Comparison of ENCODE assay signal across 16 cellular contexts in genomic region chr15:85826756-85827515, GRCh38.
"Had no signal": no experiment of that assay in that cellular context is flagged by ENCODE, and none has a peak within 500 bp of the region (broad histone marks: within the 10 kb centered on the region; RNA-seq: fewer than 3 reads in every experiment).

No MANE protein-coding gene starts in this region.

- H3K27me3 ChIP-seq: colonic mucosa, esophagus muscularis mucosa, gastrocnemius medialis, right lobe of liver, transverse colon had no signal

- H3K27me3 Mint-ChIP-seq: activated naive CD8-positive, alpha-beta T cell treated with anti-CD3 and anti-CD28 coated beads, Interleukin-2, amount 50 U/mL, for 24 hours; progenitor cell of endocrine pancreas had no signal

- H3K9me3 ChIP-seq: colonic mucosa, esophagus muscularis mucosa, gastrocnemius medialis, heart right ventricle, right lobe of liver, transverse colon had no signal

- H3K27ac Mint-ChIP-seq: activated naive CD8-positive, alpha-beta T cell treated with anti-CD3 and anti-CD28 coated beads, Interleukin-2, amount 50 U/mL, for 24 hours; progenitor cell of endocrine pancreas had no signal

- ATAC-seq: activated naive CD8-positive, alpha-beta T cell treated with anti-CD3 and anti-CD28 coated beads, Interleukin-2, amount 50 U/mL, for 24 hours; gastrocnemius medialis; heart right ventricle; right lobe of liver; stimulated activated naive CD8-positive, alpha-beta T cell treated with anti-CD3 and anti-CD28 coated beads, Interleukin-15, Interleukin-2, amounts not matched to agents 100 U/mL and 50 U/mL, for 24 hours had no signal

- H3K4me1 ChIP-seq: gastrocnemius medialis, heart right ventricle, right lobe of liver had no signal

- H3K4me3 ChIP-seq: colonic mucosa, esophagus muscularis mucosa, gastrocnemius medialis, heart right ventricle, right lobe of liver, transverse colon had no signal

- DNase-seq: activated CD4-positive, alpha-beta T cell treated with anti-CD3 and anti-CD28 coated beads, Interleukin-2, amount 50 U/mL, for 4 hours; activated CD4-positive, CD25-positive, alpha-beta regulatory T cell treated with anti-CD3 and anti-CD28 coated beads, Interleukin-2, amount 50 U/mL, for 72 hours; activated naive CD4-positive, alpha-beta T cell; activated naive CD8-positive, alpha-beta T cell treated with anti-CD3 and anti-CD28 coated beads, Interleukin-2, amount 50 U/mL, for 24 hours; activated T-cell treated with anti-CD3 and anti-CD28 coated beads for 4 hours; caudate nucleus; colonic mucosa; gastrocnemius medialis; heart right ventricle; right lobe of liver; stimulated activated naive CD8-positive, alpha-beta T cell treated with anti-CD3 and anti-CD28 coated beads, Interleukin-15, Interleukin-2, amounts not matched to agents 100 U/mL and 50 U/mL, for 24 hours; T-helper 1 cell; transverse colon had no signal

- FAIRE-seq: islet of Langerhans had no signal

- H3K36me3 ChIP-seq: colonic mucosa, esophagus muscularis mucosa, gastrocnemius medialis, heart right ventricle, right lobe of liver, transverse colon had no signal

- H3K9me3 Mint-ChIP-seq: activated naive CD8-positive, alpha-beta T cell treated with anti-CD3 and anti-CD28 coated beads, Interleukin-2, amount 50 U/mL, for 24 hours had no signal

- H3K4me1 Mint-ChIP-seq: activated naive CD8-positive, alpha-beta T cell treated with anti-CD3 and anti-CD28 coated beads, Interleukin-2, amount 50 U/mL, for 24 hours had no signal

- H3K4me3 Mint-ChIP-seq: activated naive CD8-positive, alpha-beta T cell treated with anti-CD3 and anti-CD28 coated beads, Interleukin-2, amount 50 U/mL, for 24 hours had no signal

- H3K27ac ChIP-seq: colonic mucosa, esophagus muscularis mucosa, gastrocnemius medialis, heart right ventricle, right lobe of liver, transverse colon had no signal
